In genomic region chr9:35820076-35820475, GRCh38 we compare ENCODE assay signal across 25 cellular contexts. TPM values are rescaled to one million over a fixed set of nuclear protein-coding genes. Genes with fewer than 3 reads are reported as not detected.
A peak's percentile ranks its signal among the peaks of the same experiment; 100 is the strongest.
DNase-seq lines count a peak whose midpoint lies in the region; ATAC-seq, FAIRE-seq and TF ChIP-seq lines count a peak whose summit lies in the region.
"Had no signal": no experiment of that assay in that cellular context is flagged by ENCODE, and none has a peak within 500 bp of the region (broad histone marks: within the 10 kb centered on the region; RNA-seq: fewer than 3 reads in every experiment).

No MANE protein-coding gene starts in this region.

- no TSS peak for BruUV-seq in Caco-2 (replicated peaks; lab: Mats Ljungman, UMichigan)

- no peaks in the 10 kb centered on the region for H3K9me3 Mint-ChIP-seq in Caco-2 (ENCODE audit: unreplicated experiment)
- H3K9me3 Mint-ChIP-seq: activated T-helper 2 cell treated with anti-CD3 and anti-CD28 coated beads, Interferon-gamma antibody, Interleukin-2, Interleukin-4, amounts not matched to agents 10 μg/mL and 5 μg/mL and 100 μg/mL, durations not matched to agents 14 hours and 24 hours and 36 hours had no signal

- ATAC-seq in right cardiac atrium = no peak
- ATAC-seq: lower lobe of right lung had no signal

- H3K9me1 ChIP-seq in keratinocyte (ENCODE audit: control insufficient read depth, extremely low read depth, insufficient read depth, low read length) = no peaks in the 10 kb centered on the region

- H3K27ac ChIP-seq in keratinocyte (ENCODE audit: control insufficient read depth, insufficient read depth, low read length) (no peak overlapping the region), right cardiac atrium (ENCODE audit: low read length) (no peak overlapping the region)
- H3K27ac ChIP-seq: adrenal gland, KMS-11, lower lobe of right lung, parathyroid adenoma, PC-9 had no signal

- H3K27me3 Mint-ChIP-seq in Caco-2 (ENCODE audit: insufficient read depth, unreplicated experiment) = no peaks in the 10 kb centered on the region

- H3K4me1 Mint-ChIP-seq in Caco-2 (ENCODE audit: low read depth, unreplicated experiment) = no peaks in the 10 kb centered on the region

- FAIRE-seq in bronchial epithelial cell (lab: Jason Lieb, UNC) = no peak
- FAIRE-seq in keratinocyte (lab: Jason Lieb, UNC) = peak; percentile 56
- FAIRE-seq: endometrium, GM12891, urothelium cell line had no signal

- no peak for TF ChIP-seq CTCF in bronchial epithelial cell (IDR thresholded peaks at IDR 0.05; ENCODE audit: insufficient read depth, low read length, severe bottlenecking)
- TF ChIP-seq CTCF in keratinocyte (optimal IDR thresholded peaks at IDR 0.05 in 1 of 3, IDR thresholded peaks at IDR 0.05 in 1 of 3, conservative IDR thresholded peaks at IDR 0.05 in 1 of 3; ENCODE audit: extremely low read depth in 1 of 3, insufficient read depth in 2 of 3, low read length in 3 of 3) = no peak
- no peak for TF ChIP-seq CTCF in Caco-2 (IDR thresholded peaks at IDR 0.05; ENCODE audit: insufficient read depth in 1 of 2, low read depth in 1 of 2, low read length in 1 of 2, severe bottlenecking in 1 of 2, unreplicated experiment in 1 of 2)

- no peak overlapping the region for H3K4me2 ChIP-seq in keratinocyte (ENCODE audit: control insufficient read depth, extremely low read depth, insufficient read depth, low read depth, low read length)
- H3K4me2 ChIP-seq: KMS-11, PC-9 had no signal

- no peak overlapping the region for H3K4me3 Mint-ChIP-seq in Caco-2 (ENCODE audit: unreplicated experiment)

- no peak overlapping the region for H2AFZ ChIP-seq in keratinocyte (ENCODE audit: control insufficient read depth, low read length)
- H2AFZ ChIP-seq: parathyroid adenoma, PC-9 had no signal

- no peak overlapping the region for H3K27ac Mint-ChIP-seq in Caco-2 (ENCODE audit: unreplicated experiment)
- H3K27ac Mint-ChIP-seq: activated T-helper 2 cell treated with anti-CD3 and anti-CD28 coated beads, Interferon-gamma antibody, Interleukin-2, Interleukin-4, amounts not matched to agents 10 μg/mL and 5 μg/mL and 100 μg/mL, durations not matched to agents 14 hours and 24 hours and 36 hours had no signal

- H3K36me3 Mint-ChIP-seq in Caco-2 (ENCODE audit: insufficient read depth, unreplicated experiment) = peaks cover 6% of the 10 kb centered on the region

- H4K20me1 ChIP-seq in keratinocyte (ENCODE audit: control insufficient read depth, extremely low read depth, insufficient read depth, low read length) = no peaks in the 10 kb centered on the region

- dilution Hi-C loops in keratinocyte (cut with MboI; ENCODE audit: extremely low pct_ligation_motif_present, low sequenced_read_pairs) = no loop called here

- POLR2A ChIA-PET in Caco-2 (lab: Charles Lee) = no interaction called here

- H3K4me3 ChIP-seq in bronchial epithelial cell (ENCODE audit: low read depth, low read length) (no peak overlapping the region), keratinocyte (ENCODE audit: control insufficient read depth in 2 of 3, extremely low read depth in 1 of 3, insufficient read depth in 2 of 3, low read depth in 1 of 3, low read length in 3 of 3) (no peak overlapping the region), right cardiac atrium (ENCODE audit: low read length) (no peak overlapping the region), Caco-2 (ENCODE audit: low read depth, low read length) (no peak overlapping the region)
- H3K4me3 ChIP-seq: adrenal gland, lower lobe of right lung, PC-9 had no signal

- H3K27me3 ChIP-seq in bronchial epithelial cell (ENCODE audit: control insufficient read depth, insufficient read depth, low read length) (no peaks in the 10 kb centered on the region), keratinocyte (ENCODE audit: control insufficient read depth, extremely low read depth, insufficient read depth, low read length) (no peaks in the 10 kb centered on the region), right cardiac atrium (ENCODE audit: control insufficient read depth, insufficient read depth) (no peaks in the 10 kb centered on the region), Caco-2 (replicated peaks; ENCODE audit: control insufficient read depth, insufficient read depth, low read length) (no peaks in the 10 kb centered on the region)
- H3K27me3 ChIP-seq: adrenal gland had no signal

- CTCF ChIA-PET in Caco-2 (lab: Charles Lee) = interaction anchor here (0.9 kb wide), 1 partner anchor 30 kb away, joined by 3 read pairs; no protein-coding TSS in a partner anchor

- H3K9me3 ChIP-seq in keratinocyte (ENCODE audit: control insufficient read depth, low read depth, low read length) = no peaks in the 10 kb centered on the region
- no peaks in the 10 kb centered on the region for H3K9me3 ChIP-seq in right cardiac atrium (ENCODE audit: control insufficient read depth, low read length)
- no peaks in the 10 kb centered on the region for H3K9me3 ChIP-seq in Caco-2
- H3K9me3 ChIP-seq: adrenal gland, lower lobe of right lung had no signal

- H3K9ac ChIP-seq in keratinocyte (ENCODE audit: control insufficient read depth, extremely low read depth, insufficient read depth, low read length) = no peak overlapping the region
- H3K9ac ChIP-seq: KMS-11, parathyroid adenoma had no signal

- DNase-seq in EH (ENCODE audit: low read depth) (peak; percentile 82), NCI-H226 (peak; percentile 48), bronchial epithelial cell (ENCODE audit: low read depth) (peak; percentile 45), keratinocyte (ENCODE audit: low read depth, low spot score) (no peak), NCI-H345 treated with DMSO at 0.1 percent for 48 hours (lab: John Stamatoyannopoulos, UW; ENCODE audit: unreplicated experiment) (no peak), right cardiac atrium (no peak), hypothalamus (lab: John Stamatoyannopoulos, UW) (no peak), Caco-2 (no peak)
- DNase-seq: activated CD4-positive, CD25-positive, alpha-beta regulatory T cell treated with anti-CD3 and anti-CD28 coated beads, Interleukin-2, amount 50 U/mL, for 72 hours; adrenal gland; Calu3; GDM1; lower lobe of right lung; NCI-H1105 treated with DMSO at 0.1 percent for 48 hours; NCI-H774; PC-9; stimulated activated CD4-positive, alpha-beta T cell treated with anti-CD3 and anti-CD28 coated beads, Interleukin-2, amount 100 ng/mL, for 48 hours; T1000 had no signal

- H3K79me2 ChIP-seq in keratinocyte (ENCODE audit: control insufficient read depth, insufficient read depth, low read length) = no peaks in the 10 kb centered on the region
- H3K79me2 ChIP-seq: parathyroid adenoma had no signal

- intact Hi-C loops in right cardiac atrium (cut with DNase I) = loop anchor here in 1 of 4 donors (10.0 kb wide), 1 partner anchor 175 kb away; no protein-coding TSS in a partner anchor
- intact Hi-C loops in Caco-2 (cut with micrococcal nuclease; ENCODE audit: unreplicated experiment) = no loop called here

- H3K4me1 ChIP-seq in keratinocyte (ENCODE audit: control insufficient read depth, extremely low read depth, insufficient read depth, low read length) (peaks cover 6% of the 10 kb centered on the region), right cardiac atrium (ENCODE audit: control insufficient read depth, insufficient read depth, low read length) (no peaks in the 10 kb centered on the region), Caco-2 (no peaks in the 10 kb centered on the region)
- H3K4me1 ChIP-seq: adrenal gland, lower lobe of right lung, parathyroid adenoma had no signal

- H3K36me3 ChIP-seq in bronchial epithelial cell (ENCODE audit: control insufficient read depth, insufficient read depth, low read length) (no peaks in the 10 kb centered on the region), keratinocyte (ENCODE audit: control insufficient read depth in 2 of 2, extremely low read depth in 1 of 2, insufficient read depth in 2 of 2, low read length in 2 of 2) (no peaks in the 10 kb centered on the region), Caco-2 (ENCODE audit: control insufficient read depth, insufficient read depth, low read length) (no peaks in the 10 kb centered on the region)
- H3K36me3 ChIP-seq: adrenal gland, lower lobe of right lung had no signal

RNA-seq across cellular contexts. Expression of gene HINT2, which starts 5.2 kb away (rescaled TPM):
- total RNA-seq in bronchial epithelial cell = 22.6 and 22.7 TPM in 2 replicates
- 11.6 to 16.6 TPM (median 16.6 TPM) in 3 replicates for polyA plus RNA-seq in keratinocyte
- 11.2 TPM for polyA plus RNA-seq in keratinocyte (2011; ENCODE audit: low read depth)
- 12.4 and 16.1 TPM in 2 replicates for polyA plus RNA-seq in keratinocyte (2011; cell fraction: cytosol; rRNA removed)
- 7.6 and 9.3 TPM in 2 replicates for polyA plus RNA-seq in keratinocyte (2011; cell fraction: nucleus; rRNA removed)
- polyA plus RNA-seq in keratinocyte (2012; ENCODE audit: low replicate concordance) = 21.4 and 25.3 TPM in 2 replicates
- polyA minus RNA-seq in keratinocyte = 2.0 to 5.2 TPM (median 4.9 TPM) in 3 replicates
- polyA minus RNA-seq in keratinocyte (2011; cell fraction: cytosol; rRNA and poly(A)+ RNA removed) = 3.1 TPM
- polyA minus RNA-seq in keratinocyte (2011; cell fraction: nucleus; rRNA and poly(A)+ RNA removed) = 0.62 and 2.4 TPM in 2 replicates
- 10 to 100 TPM; 56.7 to 60.7 (median 59.0) TPM for total RNA-seq in right cardiac atrium
- 108 TPM for polyA plus RNA-seq in right cardiac atrium
- 88.0 and 110 TPM in 2 replicates for total RNA-seq in Caco-2 (2022)

RNA-seq across cellular contexts. Expression of gene SPAG8, which starts 8.0 kb away (rescaled TPM):
- total RNA-seq in bronchial epithelial cell (0.13 and 0.26 TPM in 2 replicates), right cardiac atrium (1 to 10 TPM; 2.6 to 6.0 (median 4.9) TPM), Caco-2 (2022) (0.19 and 0.29 TPM in 2 replicates)
- polyA plus RNA-seq in keratinocyte (0.06 to 0.13 TPM (median 0.08 TPM) in 3 replicates), right cardiac atrium (5.4 TPM)
- not detected for polyA plus RNA-seq in keratinocyte (2011; ENCODE audit: low read depth)
- polyA plus RNA-seq in keratinocyte (2011; cell fraction: cytosol; rRNA removed) = 0.11 TPM in 1 of 2 replicates, not detected in the other
- 0.42 and 0.53 TPM in 2 replicates for polyA plus RNA-seq in keratinocyte (2011; cell fraction: nucleus; rRNA removed)
- 0.18 TPM in 1 of 2 replicates, not detected in the other for polyA plus RNA-seq in keratinocyte (2012; ENCODE audit: low replicate concordance)
- not detected in 3 replicates for polyA minus RNA-seq in keratinocyte
- not detected for polyA minus RNA-seq in keratinocyte (2011; cell fraction: cytosol; rRNA and poly(A)+ RNA removed)
- polyA minus RNA-seq in keratinocyte (2011; cell fraction: nucleus; rRNA and poly(A)+ RNA removed) = not detected in 2 replicates

RNA-seq across cellular contexts. Expression of gene FAM221B, which starts 8.5 kb away (rescaled TPM):
- not detected in 2 replicates for total RNA-seq in bronchial epithelial cell
- not detected in 3 replicates for polyA plus RNA-seq in keratinocyte
- polyA plus RNA-seq in keratinocyte (2011; ENCODE audit: low read depth) = not detected
- not detected in 2 replicates for polyA plus RNA-seq in keratinocyte (2011; cell fraction: cytosol; rRNA removed)
- not detected in 2 replicates for polyA plus RNA-seq in keratinocyte (2011; cell fraction: nucleus; rRNA removed)
- polyA plus RNA-seq in keratinocyte (2012; ENCODE audit: low replicate concordance) = not detected in 2 replicates
- polyA minus RNA-seq in keratinocyte = not detected in 3 replicates
- not detected for polyA minus RNA-seq in keratinocyte (2011; cell fraction: cytosol; rRNA and poly(A)+ RNA removed)
- polyA minus RNA-seq in keratinocyte (2011; cell fraction: nucleus; rRNA and poly(A)+ RNA removed) = not detected in 2 replicates
- total RNA-seq in right cardiac atrium = not detected
- polyA plus RNA-seq in right cardiac atrium = not detected
- total RNA-seq in Caco-2 (2022) = not detected in 2 replicates
- total RNA-seq: activated T-helper 2 cell treated with anti-CD3 and anti-CD28 coated beads, Interferon-gamma antibody, Interleukin-2, Interleukin-4, amounts not matched to agents 10 μg/mL and 5 μg/mL and 100 μg/mL, durations not matched to agents 14 hours and 24 hours and 36 hours; Calu3; PC-9; skeletal muscle tissue had no signal

RNA-seq across cellular contexts. Expression of gene TMEM8B, which starts 9.0 kb away (rescaled TPM):
- total RNA-seq in bronchial epithelial cell (0.79 and 1.5 TPM in 2 replicates), right cardiac atrium (10 to 100 TPM; 19.5 to 21.3 (median 21.0) TPM), Caco-2 (2022) (4.8 and 4.9 TPM in 2 replicates)
- polyA plus RNA-seq in keratinocyte (1.3 to 2.0 TPM (median 2.0 TPM) in 3 replicates), right cardiac atrium (12.7 TPM)
- polyA plus RNA-seq in keratinocyte (2011; ENCODE audit: low read depth) = 0.34 TPM
- polyA plus RNA-seq in keratinocyte (2011; cell fraction: cytosol; rRNA removed) = 1.5 and 2.8 TPM in 2 replicates
- polyA plus RNA-seq in keratinocyte (2011; cell fraction: nucleus; rRNA removed) = 6.7 and 9.9 TPM in 2 replicates
- polyA plus RNA-seq in keratinocyte (2012; ENCODE audit: low replicate concordance) = 4.2 and 4.6 TPM in 2 replicates
- 3.0 to 11.8 TPM (median 4.5 TPM) in 3 replicates for polyA minus RNA-seq in keratinocyte
- polyA minus RNA-seq in keratinocyte (2011; cell fraction: cytosol; rRNA and poly(A)+ RNA removed) = 2.5 TPM
- polyA minus RNA-seq in keratinocyte (2011; cell fraction: nucleus; rRNA and poly(A)+ RNA removed) = 1.6 and 2.8 TPM in 2 replicates

RNA-seq across cellular contexts. Expression of gene NPR2, which starts 28.7 kb away (rescaled TPM):
- total RNA-seq in bronchial epithelial cell (5.0 and 7.9 TPM in 2 replicates), right cardiac atrium (10 to 100 TPM; 21.3 to 29.9 (median 26.3) TPM), Caco-2 (2022) (40.5 and 44.1 TPM in 2 replicates)
- polyA plus RNA-seq in keratinocyte (3.5 to 5.0 TPM (median 3.9 TPM) in 3 replicates), right cardiac atrium (24.7 TPM)
- polyA plus RNA-seq in keratinocyte (2011; ENCODE audit: low read depth) = 1.9 TPM
- polyA plus RNA-seq in keratinocyte (2011; cell fraction: cytosol; rRNA removed) = 2.6 and 3.1 TPM in 2 replicates
- 19.6 and 23.1 TPM in 2 replicates for polyA plus RNA-seq in keratinocyte (2011; cell fraction: nucleus; rRNA removed)
- polyA plus RNA-seq in keratinocyte (2012; ENCODE audit: low replicate concordance) = 3.7 and 6.1 TPM in 2 replicates
- polyA minus RNA-seq in keratinocyte = 2.6 to 6.4 TPM (median 5.1 TPM) in 3 replicates
- 8.1 TPM for polyA minus RNA-seq in keratinocyte (2011; cell fraction: cytosol; rRNA and poly(A)+ RNA removed)
- 3.5 and 6.3 TPM in 2 replicates for polyA minus RNA-seq in keratinocyte (2011; cell fraction: nucleus; rRNA and poly(A)+ RNA removed)

Comparison
In these comparisons a context has a peak if more than half of its experiments do, and no peak if none do; other contexts are left out.
1. DNase-seq: peak in EH (single experiment), NCI-H226 (single experiment) and bronchial epithelial cell (single experiment); none in keratinocyte (single experiment), NCI-H345 treated with DMSO at 0.1 percent for 48 hours (single experiment), right cardiac atrium (0 of 3), hypothalamus (0 of 51) and Caco-2 (0 of 2).